In genomic region chr1:112803906-112804762, GRCh38 we compare ENCODE assay signal across 8 cellular contexts.
DNase-seq lines count a peak whose midpoint lies in the region; ATAC-seq and TF ChIP-seq lines count a peak whose summit lies in the region.

No MANE protein-coding gene starts in this region.

- peaks cover 3% of the 10 kb centered on the region for H3K36me3 ChIP-seq in endodermal cell (ENCODE audit: control insufficient read depth, insufficient read depth, low read length)

- H3K4me3 ChIP-seq in endodermal cell (ENCODE audit: low read length) = no peak overlapping the region

- ATAC-seq in HG03095 (IDR thresholded peaks at IDR 0.05; ENCODE audit: unreplicated experiment) = peak; percentile 79
- ATAC-seq in stimulated activated memory B cell treated with anti-CD40 and anti-IgM and Interleukin-4, amounts not matched to agents 10 μg/mL and 1 μg/mL and 100 μg/mL, for 72 hours = peak; percentile 86

- no peaks in the 10 kb centered on the region for H3K9me3 Mint-ChIP-seq in endodermal cell
- no peaks in the 10 kb centered on the region for H3K9me3 Mint-ChIP-seq in stimulated activated memory B cell treated with anti-CD40 and anti-IgM and Interleukin-4, amounts not matched to agents 10 μg/mL and 1 μg/mL and 100 μg/mL, for 72 hours

- WGBS in endodermal cell (ENCODE audit: insufficient coverage in 1 of 2, insufficient read length in 1 of 2), 2 experiments = 22 to 42% methylated on average over 7 to 10 of the region's 10 CpGs

- peaks cover 16% of the 10 kb centered on the region for H3K27me3 Mint-ChIP-seq in endodermal cell (ENCODE audit: insufficient read depth)
- H3K27me3 Mint-ChIP-seq in stimulated activated memory B cell treated with anti-CD40 and anti-IgM and Interleukin-4, amounts not matched to agents 10 μg/mL and 1 μg/mL and 100 μg/mL, for 72 hours = peaks cover 11% of the 10 kb centered on the region

- H3K4me1 ChIP-seq in endodermal cell (ENCODE audit: control insufficient read depth, insufficient read depth, low read length) = peaks cover 7% of the 10 kb centered on the region

- peak; percentile 96 for TF ChIP-seq CTCF in endodermal cell (conservative IDR thresholded peaks at IDR 0.05)

- H3K36me3 Mint-ChIP-seq in endodermal cell (ENCODE audit: low read depth) = peaks cover 8% of the 10 kb centered on the region
- no peaks in the 10 kb centered on the region for H3K36me3 Mint-ChIP-seq in stimulated activated memory B cell treated with anti-CD40 and anti-IgM and Interleukin-4, amounts not matched to agents 10 μg/mL and 1 μg/mL and 100 μg/mL, for 72 hours

- no peak overlapping the region for H3K9ac ChIP-seq in endodermal cell (ENCODE audit: extremely low read depth, low read length, poor library complexity, severe bottlenecking)

- peaks cover 31% of the 10 kb centered on the region for H3K4me1 Mint-ChIP-seq in endodermal cell
- H3K4me1 Mint-ChIP-seq in stimulated activated memory B cell treated with anti-CD40 and anti-IgM and Interleukin-4, amounts not matched to agents 10 μg/mL and 1 μg/mL and 100 μg/mL, for 72 hours = no peaks in the 10 kb centered on the region

- H3K27me3 ChIP-seq in endodermal cell (ENCODE audit: control insufficient read depth, insufficient read depth, low read length, poor library complexity, severe bottlenecking) = no peaks in the 10 kb centered on the region

- H3K27ac ChIP-seq in endodermal cell (ENCODE audit: low read depth, low read length) = no peak overlapping the region

- DNase-seq in NCI-H524 (lab: John Stamatoyannopoulos, UW) (peak; percentile 11 to 69), NCI-H524 treated with DMSO at 0.1 percent for 48 hours (lab: John Stamatoyannopoulos, UW) (no peak), NCI-H510A (lab: John Stamatoyannopoulos, UW) (peak; percentile 42), endodermal cell (peak; percentile 95), middle frontal gyrus (ENCODE audit: extremely low spot score, low spot score) (peak; percentile 48)
- peak; percentile 4 to 9 for DNase-seq in activated CD4-positive, alpha-beta T cell treated with anti-CD3 and anti-CD28 coated beads, Interleukin-2, amount 50 U/mL, for 4 hours

- H3K9me3 ChIP-seq in endodermal cell (ENCODE audit: control insufficient read depth, low read length) = no peaks in the 10 kb centered on the region

- peak overlapping the region; percentile 69 for H3K27ac Mint-ChIP-seq in endodermal cell
- H3K27ac Mint-ChIP-seq in stimulated activated memory B cell treated with anti-CD40 and anti-IgM and Interleukin-4, amounts not matched to agents 10 μg/mL and 1 μg/mL and 100 μg/mL, for 72 hours = no peak overlapping the region

- H3K4me3 Mint-ChIP-seq in endodermal cell = no peak overlapping the region
- H3K4me3 Mint-ChIP-seq in stimulated activated memory B cell treated with anti-CD40 and anti-IgM and Interleukin-4, amounts not matched to agents 10 μg/mL and 1 μg/mL and 100 μg/mL, for 72 hours = no peak overlapping the region
